In genomic region chr20:16821211-16822089, GRCh38 we compare ENCODE assay signal across 8 cellular contexts.
DNase-seq lines count a peak whose midpoint lies in the region; ATAC-seq lines count a peak whose summit lies in the region.

No MANE protein-coding gene starts in this region.

- DNase-seq in COLO829 (ENCODE audit: low spot score) (peak; percentile 72), HT1080 (ENCODE audit: low read depth) (peak; percentile 41), OCI-M1 (lab: John Stamatoyannopoulos, UW) (peak; percentile 45), cerebellar cortex (ENCODE audit: low spot score) (peak; percentile 21), myocyte (ENCODE audit: low read depth) (peak; percentile 43), activated gamma-delta T cell treated with Interleukin-2 at 50 U/mL for 16 hours (no peak)

- ATAC-seq in GM18907 (IDR thresholded peaks at IDR 0.05; ENCODE audit: unreplicated experiment) (peak; percentile 71), GM19452 (IDR thresholded peaks at IDR 0.05; ENCODE audit: unreplicated experiment) (no peak)
